1 cellular context compared by ENCODE assay signal in the genomic region with DNA sequence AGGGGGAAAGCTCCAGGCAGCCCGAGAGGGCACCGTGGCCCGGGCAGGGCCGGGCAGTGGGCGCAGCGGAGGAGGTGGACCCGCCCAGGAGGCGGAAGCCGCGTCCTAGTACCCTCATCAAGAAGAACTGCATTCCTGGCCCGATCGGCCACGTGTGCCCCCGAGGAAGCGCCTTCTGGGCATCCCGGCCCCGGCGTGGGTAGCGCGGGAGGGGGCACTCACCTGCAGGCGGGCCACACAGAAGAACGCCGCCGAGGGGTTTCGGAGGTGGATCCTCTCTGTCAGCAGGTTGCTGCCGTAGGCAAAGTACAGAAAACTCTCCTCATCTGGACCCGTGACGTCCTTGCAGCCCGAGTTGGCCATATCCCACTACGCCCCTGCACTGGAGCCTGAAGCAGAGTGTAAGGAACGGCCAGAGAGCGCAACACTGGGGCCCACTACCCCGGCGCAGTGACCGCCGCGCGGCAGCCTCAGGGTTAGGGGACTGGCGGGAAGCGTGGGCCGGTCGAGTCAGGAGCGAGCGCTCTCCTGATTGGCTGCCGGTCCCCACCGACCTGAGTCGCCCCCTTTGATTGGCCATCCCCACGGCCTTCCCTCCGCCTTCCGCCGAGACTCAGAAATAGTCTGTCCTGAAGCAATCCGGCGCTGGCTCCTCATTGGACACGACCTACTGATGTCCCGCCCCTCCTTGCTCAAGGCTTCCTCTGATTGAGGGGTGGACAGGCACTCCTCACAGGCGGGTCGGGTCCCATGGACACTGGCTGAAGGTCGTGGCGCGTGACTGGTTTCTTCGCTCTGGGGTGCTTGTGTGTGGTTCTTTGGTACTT.
TF ChIP-seq lines count a peak whose summit lies in the region.

A gene with protein sequence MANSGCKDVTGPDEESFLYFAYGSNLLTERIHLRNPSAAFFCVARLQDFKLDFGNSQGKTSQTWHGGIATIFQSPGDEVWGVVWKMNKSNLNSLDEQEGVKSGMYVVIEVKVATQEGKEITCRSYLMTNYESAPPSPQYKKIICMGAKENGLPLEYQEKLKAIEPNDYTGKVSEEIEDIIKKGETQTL (minus strand): TSS at position 483 of the 827 bp plus-strand sequence. CDS start 120 bp downstream, at position 363.

TF ChIP-seq in K562, 482 proteins besides CTCF, POLR2A, EP300 and RAD21 (continued from another document and continues in another):
- TF ChIP-seq, protein P1, sequence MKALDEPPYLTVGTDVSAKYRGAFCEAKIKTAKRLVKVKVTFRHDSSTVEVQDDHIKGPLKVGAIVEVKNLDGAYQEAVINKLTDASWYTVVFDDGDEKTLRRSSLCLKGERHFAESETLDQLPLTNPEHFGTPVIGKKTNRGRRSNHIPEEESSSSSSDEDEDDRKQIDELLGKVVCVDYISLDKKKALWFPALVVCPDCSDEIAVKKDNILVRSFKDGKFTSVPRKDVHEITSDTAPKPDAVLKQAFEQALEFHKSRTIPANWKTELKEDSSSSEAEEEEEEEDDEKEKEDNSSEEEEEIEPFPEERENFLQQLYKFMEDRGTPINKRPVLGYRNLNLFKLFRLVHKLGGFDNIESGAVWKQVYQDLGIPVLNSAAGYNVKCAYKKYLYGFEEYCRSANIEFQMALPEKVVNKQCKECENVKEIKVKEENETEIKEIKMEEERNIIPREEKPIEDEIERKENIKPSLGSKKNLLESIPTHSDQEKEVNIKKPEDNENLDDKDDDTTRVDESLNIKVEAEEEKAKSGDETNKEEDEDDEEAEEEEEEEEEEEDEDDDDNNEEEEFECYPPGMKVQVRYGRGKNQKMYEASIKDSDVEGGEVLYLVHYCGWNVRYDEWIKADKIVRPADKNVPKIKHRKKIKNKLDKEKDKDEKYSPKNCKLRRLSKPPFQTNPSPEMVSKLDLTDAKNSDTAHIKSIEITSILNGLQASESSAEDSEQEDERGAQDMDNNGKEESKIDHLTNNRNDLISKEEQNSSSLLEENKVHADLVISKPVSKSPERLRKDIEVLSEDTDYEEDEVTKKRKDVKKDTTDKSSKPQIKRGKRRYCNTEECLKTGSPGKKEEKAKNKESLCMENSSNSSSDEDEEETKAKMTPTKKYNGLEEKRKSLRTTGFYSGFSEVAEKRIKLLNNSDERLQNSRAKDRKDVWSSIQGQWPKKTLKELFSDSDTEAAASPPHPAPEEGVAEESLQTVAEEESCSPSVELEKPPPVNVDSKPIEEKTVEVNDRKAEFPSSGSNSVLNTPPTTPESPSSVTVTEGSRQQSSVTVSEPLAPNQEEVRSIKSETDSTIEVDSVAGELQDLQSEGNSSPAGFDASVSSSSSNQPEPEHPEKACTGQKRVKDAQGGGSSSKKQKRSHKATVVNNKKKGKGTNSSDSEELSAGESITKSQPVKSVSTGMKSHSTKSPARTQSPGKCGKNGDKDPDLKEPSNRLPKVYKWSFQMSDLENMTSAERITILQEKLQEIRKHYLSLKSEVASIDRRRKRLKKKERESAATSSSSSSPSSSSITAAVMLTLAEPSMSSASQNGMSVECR (CRISPR knock-in tag; IDR thresholded peaks at IDR 0.05), result no peak; the same call in none of the 2 replicates
- TF ChIP-seq ZNF57 (CRISPR knock-in tag; IDR thresholded peaks at IDR 0.05), result no peak
- TF ChIP-seq, protein P2, sequence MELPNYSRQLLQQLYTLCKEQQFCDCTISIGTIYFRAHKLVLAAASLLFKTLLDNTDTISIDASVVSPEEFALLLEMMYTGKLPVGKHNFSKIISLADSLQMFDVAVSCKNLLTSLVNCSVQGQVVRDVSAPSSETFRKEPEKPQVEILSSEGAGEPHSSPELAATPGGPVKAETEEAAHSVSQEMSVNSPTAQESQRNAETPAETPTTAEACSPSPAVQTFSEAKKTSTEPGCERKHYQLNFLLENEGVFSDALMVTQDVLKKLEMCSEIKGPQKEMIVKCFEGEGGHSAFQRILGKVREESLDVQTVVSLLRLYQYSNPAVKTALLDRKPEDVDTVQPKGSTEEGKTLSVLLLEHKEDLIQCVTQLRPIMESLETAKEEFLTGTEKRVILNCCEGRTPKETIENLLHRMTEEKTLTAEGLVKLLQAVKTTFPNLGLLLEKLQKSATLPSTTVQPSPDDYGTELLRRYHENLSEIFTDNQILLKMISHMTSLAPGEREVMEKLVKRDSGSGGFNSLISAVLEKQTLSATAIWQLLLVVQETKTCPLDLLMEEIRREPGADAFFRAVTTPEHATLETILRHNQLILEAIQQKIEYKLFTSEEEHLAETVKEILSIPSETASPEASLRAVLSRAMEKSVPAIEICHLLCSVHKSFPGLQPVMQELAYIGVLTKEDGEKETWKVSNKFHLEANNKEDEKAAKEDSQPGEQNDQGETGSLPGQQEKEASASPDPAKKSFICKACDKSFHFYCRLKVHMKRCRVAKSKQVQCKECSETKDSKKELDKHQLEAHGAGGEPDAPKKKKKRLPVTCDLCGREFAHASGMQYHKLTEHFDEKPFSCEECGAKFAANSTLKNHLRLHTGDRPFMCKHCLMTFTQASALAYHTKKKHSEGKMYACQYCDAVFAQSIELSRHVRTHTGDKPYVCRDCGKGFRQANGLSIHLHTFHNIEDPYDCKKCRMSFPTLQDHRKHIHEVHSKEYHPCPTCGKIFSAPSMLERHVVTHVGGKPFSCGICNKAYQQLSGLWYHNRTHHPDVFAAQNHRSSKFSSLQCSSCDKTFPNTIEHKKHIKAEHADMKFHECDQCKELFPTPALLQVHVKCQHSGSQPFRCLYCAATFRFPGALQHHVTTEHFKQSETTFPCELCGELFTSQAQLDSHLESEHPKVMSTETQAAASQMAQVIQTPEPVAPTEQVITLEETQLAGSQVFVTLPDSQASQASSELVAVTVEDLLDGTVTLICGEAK (IDR thresholded peaks at IDR 0.05), result peak; percentile 74
- TF ChIP-seq, protein P2 (CRISPR knock-in tag; IDR thresholded peaks at IDR 0.05), result no peak
- TF ChIP-seq, protein P3, sequence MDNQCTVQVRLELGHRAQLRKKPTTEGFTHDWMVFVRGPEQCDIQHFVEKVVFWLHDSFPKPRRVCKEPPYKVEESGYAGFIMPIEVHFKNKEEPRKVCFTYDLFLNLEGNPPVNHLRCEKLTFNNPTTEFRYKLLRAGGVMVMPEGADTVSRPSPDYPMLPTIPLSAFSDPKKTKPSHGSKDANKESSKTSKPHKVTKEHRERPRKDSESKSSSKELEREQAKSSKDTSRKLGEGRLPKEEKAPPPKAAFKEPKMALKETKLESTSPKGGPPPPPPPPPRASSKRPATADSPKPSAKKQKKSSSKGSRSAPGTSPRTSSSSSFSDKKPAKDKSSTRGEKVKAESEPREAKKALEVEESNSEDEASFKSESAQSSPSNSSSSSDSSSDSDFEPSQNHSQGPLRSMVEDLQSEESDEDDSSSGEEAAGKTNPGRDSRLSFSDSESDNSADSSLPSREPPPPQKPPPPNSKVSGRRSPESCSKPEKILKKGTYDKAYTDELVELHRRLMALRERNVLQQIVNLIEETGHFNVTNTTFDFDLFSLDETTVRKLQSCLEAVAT (IDR thresholded peaks at IDR 0.05), result peak in 1 of 2 experiments; percentile 89; a peak in 2 of 4 replicates
- TF ChIP-seq TAL1 (IDR thresholded peaks at IDR 0.05), result no peak
- peak; percentile 69 for TF ChIP-seq MEIS2 (IDR thresholded peaks at IDR 0.05; ENCODE audit: partially characterized antibody)
- TF ChIP-seq, protein P4, sequence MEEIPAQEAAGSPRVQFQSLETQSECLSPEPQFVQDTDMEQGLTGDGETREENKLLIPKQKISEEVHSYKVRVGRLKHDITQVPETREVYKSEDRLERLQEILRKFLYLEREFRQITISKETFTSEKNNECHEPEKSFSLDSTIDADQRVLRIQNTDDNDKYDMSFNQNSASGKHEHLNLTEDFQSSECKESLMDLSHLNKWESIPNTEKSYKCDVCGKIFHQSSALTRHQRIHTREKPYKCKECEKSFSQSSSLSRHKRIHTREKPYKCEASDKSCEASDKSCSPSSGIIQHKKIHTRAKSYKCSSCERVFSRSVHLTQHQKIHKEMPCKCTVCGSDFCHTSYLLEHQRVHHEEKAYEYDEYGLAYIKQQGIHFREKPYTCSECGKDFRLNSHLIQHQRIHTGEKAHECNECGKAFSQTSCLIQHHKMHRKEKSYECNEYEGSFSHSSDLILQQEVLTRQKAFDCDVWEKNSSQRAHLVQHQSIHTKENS (CRISPR knock-in tag; IDR thresholded peaks at IDR 0.05), result no peak
- TF ChIP-seq ZNF316 (IDR thresholded peaks at IDR 0.05), result no peak
- peak; percentile 77 for TF ChIP-seq PML (IDR thresholded peaks at IDR 0.05; ENCODE audit: low read length)
- no peak for TF ChIP-seq FOXJ2 (tag; IDR thresholded peaks at IDR 0.05)
- TF ChIP-seq, protein P5, sequence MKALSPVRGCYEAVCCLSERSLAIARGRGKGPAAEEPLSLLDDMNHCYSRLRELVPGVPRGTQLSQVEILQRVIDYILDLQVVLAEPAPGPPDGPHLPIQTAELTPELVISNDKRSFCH (CRISPR knock-in tag; IDR thresholded peaks at IDR 0.05), result no peak
- TF ChIP-seq, protein P5 (tag; IDR thresholded peaks at IDR 0.05), result no peak
- TF ChIP-seq SIN3A (IDR thresholded peaks at IDR 0.05; ENCODE audit: borderline replicate concordance in 2 of 2, control insufficient read depth in 1 of 2, low read depth in 2 of 2, low read length in 2 of 2), result peak; percentile 67 to 81; a peak in 2 of 4 replicates
- TF ChIP-seq THRAP3 (IDR thresholded peaks at IDR 0.05; ENCODE audit: borderline replicate concordance), result no peak
- TF ChIP-seq NRF1 (conservative IDR thresholded peaks at IDR 0.05 in 1 of 2, IDR thresholded peaks at IDR 0.05 in 1 of 2), result peak; percentile 84 to 88
- TF ChIP-seq ZNF695 (CRISPR knock-in tag; IDR thresholded peaks at IDR 0.05), result no peak
- TF ChIP-seq, protein P6, sequence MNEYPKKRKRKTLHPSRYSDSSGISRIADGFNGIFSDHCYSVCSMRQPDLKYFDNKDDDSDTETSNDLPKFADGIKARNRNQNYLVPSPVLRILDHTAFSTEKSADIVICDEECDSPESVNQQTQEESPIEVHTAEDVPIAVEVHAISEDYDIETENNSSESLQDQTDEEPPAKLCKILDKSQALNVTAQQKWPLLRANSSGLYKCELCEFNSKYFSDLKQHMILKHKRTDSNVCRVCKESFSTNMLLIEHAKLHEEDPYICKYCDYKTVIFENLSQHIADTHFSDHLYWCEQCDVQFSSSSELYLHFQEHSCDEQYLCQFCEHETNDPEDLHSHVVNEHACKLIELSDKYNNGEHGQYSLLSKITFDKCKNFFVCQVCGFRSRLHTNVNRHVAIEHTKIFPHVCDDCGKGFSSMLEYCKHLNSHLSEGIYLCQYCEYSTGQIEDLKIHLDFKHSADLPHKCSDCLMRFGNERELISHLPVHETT (CRISPR knock-in tag; conservative IDR thresholded peaks at IDR 0.05 in 1 of 2, IDR thresholded peaks at IDR 0.05 in 1 of 2), result no peak
- no peak for TF ChIP-seq NONO (IDR thresholded peaks at IDR 0.05; ENCODE audit: low read depth in 2 of 2, low read length in 1 of 2)
- no peak for TF ChIP-seq NR2F6 (CRISPR knock-in tag; IDR thresholded peaks at IDR 0.05)
- TF ChIP-seq, protein P7, sequence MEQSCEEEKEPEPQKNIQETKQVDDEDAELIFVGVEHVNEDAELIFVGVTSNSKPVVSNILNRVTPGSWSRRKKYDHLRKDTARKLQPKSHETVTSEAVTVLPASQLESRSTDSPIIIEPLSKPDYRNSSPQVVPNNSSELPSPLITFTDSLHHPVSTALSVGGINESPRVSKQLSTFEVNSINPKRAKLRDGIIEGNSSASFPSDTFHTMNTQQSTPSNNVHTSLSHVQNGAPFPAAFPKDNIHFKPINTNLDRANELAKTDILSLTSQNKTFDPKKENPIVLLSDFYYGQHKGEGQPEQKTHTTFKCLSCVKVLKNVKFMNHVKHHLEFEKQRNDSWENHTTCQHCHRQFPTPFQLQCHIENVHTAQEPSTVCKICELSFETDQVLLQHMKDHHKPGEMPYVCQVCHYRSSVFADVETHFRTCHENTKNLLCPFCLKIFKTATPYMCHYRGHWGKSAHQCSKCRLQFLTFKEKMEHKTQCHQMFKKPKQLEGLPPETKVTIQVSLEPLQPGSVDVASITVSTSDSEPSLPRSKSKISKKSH (CRISPR knock-in tag; IDR thresholded peaks at IDR 0.05), result no peak
- TF ChIP-seq CCNT2 (IDR thresholded peaks at IDR 0.05; ENCODE audit: borderline replicate concordance, extremely low read depth, insufficient read length, low read depth, low read length), result no peak
- TF ChIP-seq, protein P8, sequence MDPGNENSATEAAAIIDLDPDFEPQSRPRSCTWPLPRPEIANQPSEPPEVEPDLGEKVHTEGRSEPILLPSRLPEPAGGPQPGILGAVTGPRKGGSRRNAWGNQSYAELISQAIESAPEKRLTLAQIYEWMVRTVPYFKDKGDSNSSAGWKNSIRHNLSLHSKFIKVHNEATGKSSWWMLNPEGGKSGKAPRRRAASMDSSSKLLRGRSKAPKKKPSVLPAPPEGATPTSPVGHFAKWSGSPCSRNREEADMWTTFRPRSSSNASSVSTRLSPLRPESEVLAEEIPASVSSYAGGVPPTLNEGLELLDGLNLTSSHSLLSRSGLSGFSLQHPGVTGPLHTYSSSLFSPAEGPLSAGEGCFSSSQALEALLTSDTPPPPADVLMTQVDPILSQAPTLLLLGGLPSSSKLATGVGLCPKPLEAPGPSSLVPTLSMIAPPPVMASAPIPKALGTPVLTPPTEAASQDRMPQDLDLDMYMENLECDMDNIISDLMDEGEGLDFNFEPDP (CRISPR knock-in tag; IDR thresholded peaks at IDR 0.05), result no peak
- TF ChIP-seq WHSC1 (IDR thresholded peaks at IDR 0.05; ENCODE audit: low read length), result no peak
- no peak for TF ChIP-seq DIDO1 (tag; IDR thresholded peaks at IDR 0.05; ENCODE audit: low read depth)
- TF ChIP-seq POLR2G (IDR thresholded peaks at IDR 0.05; ENCODE audit: low read depth, low read length), result peak; percentile 97
- TF ChIP-seq ZNF436 (CRISPR knock-in tag; IDR thresholded peaks at IDR 0.05), result no peak
- TF ChIP-seq ZNF274 (IDR thresholded peaks at IDR 0.05; ENCODE audit: borderline replicate concordance, low read depth, low read length), result no peak
- TF ChIP-seq NFYB (IDR thresholded peaks at IDR 0.05; ENCODE audit: extremely low read depth, insufficient read length), result peak; percentile 90
- TF ChIP-seq ZNF644 (tag; IDR thresholded peaks at IDR 0.05; ENCODE audit: low read depth), result no peak
- no peak for TF ChIP-seq ZNF324 (CRISPR knock-in tag; IDR thresholded peaks at IDR 0.05)
